In the genomic region with DNA sequence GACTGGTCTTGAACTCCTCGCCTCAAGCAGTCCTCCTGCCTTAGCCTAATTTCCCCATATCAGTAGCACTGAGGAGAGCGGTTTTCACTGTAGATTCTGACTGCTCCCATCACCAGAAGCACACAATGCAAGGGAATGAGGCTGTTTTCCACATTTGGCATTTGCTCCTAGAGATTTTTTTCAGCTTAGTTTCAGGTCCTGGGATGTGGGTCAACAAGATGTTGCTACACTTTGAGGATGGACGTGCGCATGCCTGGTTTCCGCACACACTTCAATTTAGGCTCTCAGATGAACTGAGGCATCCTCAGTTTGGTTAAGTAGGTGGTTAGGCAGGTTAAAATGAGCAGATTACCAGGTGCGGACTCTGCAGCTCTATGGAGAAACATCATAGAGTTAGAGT, we compare ENCODE assay signal across 34 cellular contexts.
"Had no signal": no experiment of that assay in that cellular context is flagged by ENCODE, and none has a peak within 500 bp of the region (broad histone marks: within the 10 kb centered on the region; RNA-seq: fewer than 3 reads in every experiment).

No MANE protein-coding gene starts in this region.

- DNase-seq: Karpas-422, Kasumi-1, KG1, MG63, MM.1S, MV-4-11, NCI-H1048, NCI-H1092, NCI-H1092 treated with DMSO at 0.1 percent for 48 hours, NCI-H1105, NCI-H1105 treated with DMSO at 0.1 percent for 48 hours, NCI-H1417, NCI-H1417 treated with DMSO at 0.1 percent for 48 hours, NCI-H1436, NCI-H1436 treated with DMSO at 0.1 percent for 48 hours, NCI-H146, NCI-H1694, NCI-H1694 treated with DMSO at 0.1 percent for 48 hours, NCI-H187, NCI-H187 treated with DMSO at 0.1 percent for 48 hours, NCI-H1930, NCI-H2029, NCI-H2029 treated with DMSO at 0.1 percent for 48 hours, NCI-H2081, NCI-H2081 treated with DMSO at 0.1 percent for 48 hours, NCI-H2107, NCI-H2171, NCI-H2171 treated with DMSO at 0.1 percent for 48 hours, NCI-H2227 treated with DMSO at 0.1 percent for 48 hours, NCI-H226, NCI-H345, NCI-H446, NCI-H446 treated with DMSO at 0.1 percent for 48 hours had no signal

- H3K4me3 ChIP-seq: MG63 had no signal

- H3K27me3 ChIP-seq: MG63 had no signal

- H3K27ac ChIP-seq: KMS-11 had no signal

- H3K36me3 ChIP-seq: MG63 had no signal

- H3K9me3 ChIP-seq: MG63 had no signal

- H3K9ac ChIP-seq: KMS-11 had no signal

- H3K4me2 ChIP-seq: KMS-11 had no signal
